10 cellular contexts compared by ENCODE assay signal in the genomic region with DNA sequence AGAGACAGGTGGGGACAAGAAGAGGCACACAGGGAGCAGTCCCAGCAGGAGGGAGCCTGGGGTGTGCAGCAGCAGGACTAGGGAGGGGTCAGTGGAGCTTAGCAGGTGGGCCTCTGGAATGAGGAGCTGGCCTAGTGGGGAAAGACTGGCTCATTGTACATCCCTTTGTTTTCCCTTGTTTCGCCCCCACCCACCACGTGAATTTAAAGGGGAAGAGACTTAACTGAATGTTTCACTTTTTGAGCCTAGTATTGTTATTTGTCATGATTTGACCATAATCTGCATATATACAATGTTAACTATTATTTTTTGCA.
DNase-seq lines count a peak whose midpoint lies in the region; ATAC-seq and TF ChIP-seq lines count a peak whose summit lies in the region.
"Had no signal": no experiment of that assay in that cellular context is flagged by ENCODE, and none has a peak within 500 bp of the region (broad histone marks: within the 10 kb centered on the region; RNA-seq: fewer than 3 reads in every experiment).

No MANE protein-coding gene starts in this region.

- no peak for TF ChIP-seq POLR2A in uterus (IDR thresholded peaks at IDR 0.05)

- no peaks in the 10 kb centered on the region for H3K9me3 ChIP-seq in heart right ventricle
- H3K9me3 ChIP-seq in mucosa of rectum (ENCODE audit: control insufficient read depth in 2 of 2, low read length in 2 of 2): no peaks in the 10 kb centered on the region
- no peaks in the 10 kb centered on the region for H3K9me3 ChIP-seq in uterus
- H3K9me3 ChIP-seq in hepatocyte (ENCODE audit: low read depth): no peaks in the 10 kb centered on the region

- H3K9me3 Mint-ChIP-seq in activated naive CD4-positive, alpha-beta T cell treated with anti-CD3 and anti-CD28 coated beads, Interleukin-2, amount 50 U/mL, for 72 hours: peaks cover 3 to 4% of the 10 kb centered on the region in 2 donors

- peak overlapping the region; percentile 97 to 99 for H3K27ac Mint-ChIP-seq in activated naive CD4-positive, alpha-beta T cell treated with anti-CD3 and anti-CD28 coated beads, Interleukin-2, amount 50 U/mL, for 72 hours

- H4K20me1 ChIP-seq in hepatocyte (ENCODE audit: insufficient read depth, poor library complexity, severe bottlenecking): no peaks in the 10 kb centered on the region

- no peak overlapping the region for H2AFZ ChIP-seq in hepatocyte

- ATAC-seq in heart right ventricle (no peak), GM21723 (IDR thresholded peaks at IDR 0.05; ENCODE audit: unreplicated experiment) (no peak)
- no peak for ATAC-seq in activated naive CD4-positive, alpha-beta T cell treated with anti-CD3 and anti-CD28 coated beads, Interleukin-2, amount 50 U/mL, for 72 hours

- H3K9ac ChIP-seq in mucosa of rectum (ENCODE audit: low read depth in 1 of 2, low read length in 2 of 2): no peak overlapping the region

- peaks cover 3% of the 10 kb centered on the region for H3K79me2 ChIP-seq in hepatocyte

- H3K27me3 ChIP-seq in heart right ventricle: no peaks in the 10 kb centered on the region
- H3K27me3 ChIP-seq in mucosa of rectum (ENCODE audit: control insufficient read depth in 2 of 2, insufficient read depth in 2 of 2, low read length in 2 of 2): no peaks in the 10 kb centered on the region
- no peaks in the 10 kb centered on the region for H3K27me3 ChIP-seq in uterus
- no peaks in the 10 kb centered on the region for H3K27me3 ChIP-seq in hepatocyte

- H3K36me3 ChIP-seq in heart right ventricle (peaks cover 0 to 35% (median 0%) of the 10 kb centered on the region in 9 donors), mucosa of rectum (ENCODE audit: control insufficient read depth in 2 of 2, insufficient read depth in 2 of 2, low read length in 2 of 2) (peaks cover 13 to 14% of the 10 kb centered on the region in 2 donors), uterus (no peaks in the 10 kb centered on the region), hepatocyte (replicated peaks; ENCODE audit: insufficient read depth, low read depth) (no peaks in the 10 kb centered on the region)

- no peaks in the 10 kb centered on the region for H3K9me2 ChIP-seq in hepatocyte (replicated peaks; ENCODE audit: insufficient read depth)

- TF ChIP-seq CTCF in heart right ventricle (IDR thresholded peaks at IDR 0.05): no peak
- TF ChIP-seq CTCF in uterus (IDR thresholded peaks at IDR 0.05): no peak
- no peak for TF ChIP-seq CTCF in hepatocyte (IDR thresholded peaks at IDR 0.05; ENCODE audit: poor library complexity)

- intact Hi-C loops in heart right ventricle (cut with DNase I): loop anchor here in 3 of 10 donors (5.0 to 10.0 kb wide), 3 partner anchors 36 to 181 kb away; a partner anchor contains a TSS
- intact Hi-C loops in cardiac septum (cut with DNase I): loop anchor here (5.0 kb wide), 1 partner anchor 36 kb away; no protein-coding TSS in a partner anchor
- intact Hi-C loops in uterus (cut with DNase I; ENCODE audit: low total_unique reads): no loop called here

- H3K4me2 ChIP-seq in hepatocyte: no peak overlapping the region

- no peak overlapping the region for H3K4me3 ChIP-seq in heart right ventricle
- no peak overlapping the region for H3K4me3 ChIP-seq in mucosa of rectum (ENCODE audit: low read length in 2 of 2)
- H3K4me3 ChIP-seq in uterus: no peak overlapping the region
- no peak overlapping the region for H3K4me3 ChIP-seq in hepatocyte

- WGBS in heart right ventricle, 2 donors: 59 to 72% methylated on average over 2 of the region's 2 CpGs
- 91% methylated on average over 2 of the region's 2 CpGs for WGBS in hepatocyte (ENCODE audit: low lambda C conversion rate, missing lambda C conversion rate)

- H3K36me3 Mint-ChIP-seq in activated naive CD4-positive, alpha-beta T cell treated with anti-CD3 and anti-CD28 coated beads, Interleukin-2, amount 50 U/mL, for 72 hours: peaks cover 17 to 47% of the 10 kb centered on the region in 2 donors

- DNase-seq in heart right ventricle (no peak), cardiac septum (ENCODE audit: low spot score) (no peak), uterus (no peak), hepatocyte (ENCODE audit: low spot score) (no peak)
- no peak for DNase-seq in activated naive CD4-positive, alpha-beta T cell treated with anti-CD3 and anti-CD28 coated beads, Interleukin-2, amount 50 U/mL, for 72 hours (ENCODE audit: low spot score in 2 of 2)
- no peak for DNase-seq in effector CD8-positive, alpha-beta T cell (lab: John Stamatoyannopoulos, UW)
- DNase-seq: hypothalamus had no signal

- H3K27ac ChIP-seq in heart right ventricle (peak overlapping the region in 9 of 10 donors; percentile 11 to 88 (median 77)), mucosa of rectum (ENCODE audit: low read depth in 2 of 2, low read length in 2 of 2) (peak overlapping the region; percentile 12 to 45), uterus (peak overlapping the region; percentile 13 to 72), hepatocyte (no peak overlapping the region)
- H3K27ac ChIP-seq: C4-2B had no signal

- peaks cover 12 to 75% (median 68%) of the 10 kb centered on the region in 9 donors for H3K4me1 ChIP-seq in heart right ventricle
- H3K4me1 ChIP-seq in mucosa of rectum (ENCODE audit: control insufficient read depth in 2 of 2, insufficient read depth in 2 of 2, low read length in 2 of 2): peaks cover 11% of the 10 kb centered on the region in 2 donors
- H3K4me1 ChIP-seq in uterus: peaks cover 8 to 19% of the 10 kb centered on the region in 2 donors
- H3K4me1 ChIP-seq in hepatocyte (ENCODE audit: insufficient read depth): peaks cover 23% of the 10 kb centered on the region
